9 cellular contexts compared by ENCODE assay signal in genomic region chr2:128734521-128735295, GRCh38.
DNase-seq lines count a peak whose midpoint lies in the region; ATAC-seq, FAIRE-seq and TF ChIP-seq lines count a peak whose summit lies in the region.
"Had no signal": no experiment of that assay in that cellular context is flagged by ENCODE, and none has a peak within 500 bp of the region (broad histone marks: within the 10 kb centered on the region; RNA-seq: fewer than 3 reads in every experiment).

No MANE protein-coding gene starts in this region.

- H3K36me3 ChIP-seq in KOPT-K1 (ENCODE audit: insufficient read depth, low read length): no peaks in the 10 kb centered on the region
- H3K36me3 ChIP-seq in H1 (ENCODE audit: control insufficient read depth in 2 of 4, insufficient read depth in 4 of 4, low read length in 3 of 4): no peaks in the 10 kb centered on the region

- POLR2A ChIA-PET in H1 (lab: Charles Lee; ENCODE audit: partially characterized antibody): no interaction called here

- H3K27ac ChIP-seq in KOPT-K1 (ENCODE audit: low read depth, low read length, poor library complexity, severe bottlenecking) (peak overlapping the region; percentile 99), H1 (ENCODE audit: low read depth, low read length) (no peak overlapping the region)
- H3K27ac ChIP-seq: C4-2B had no signal

- H3K9ac ChIP-seq in H1 (replicated peaks in 1 of 4; ENCODE audit: extremely low read depth in 1 of 4, low read depth in 3 of 4, low read length in 3 of 4): no peak overlapping the region

- no peaks in the 10 kb centered on the region for H3K79me2 ChIP-seq in H1 (ENCODE audit: control insufficient read depth in 1 of 2, insufficient read depth in 2 of 2, low read length in 2 of 2)

- no peak overlapping the region for H4K91ac ChIP-seq in H1 (replicated peaks; ENCODE audit: insufficient read length, low read length)

- no peak overlapping the region for H3K18ac ChIP-seq in H1 (ENCODE audit: extremely low read depth, low read length)

- H2BK20ac ChIP-seq in H1 (ENCODE audit: low read length): no peak overlapping the region

- H4K8ac ChIP-seq in H1 (ENCODE audit: extremely low read depth, insufficient read depth, low read length): no peak overlapping the region; the same call in 1 of the 2 replicates

- no peaks in the 10 kb centered on the region for H3K9me3 Mint-ChIP-seq in stimulated activated memory B cell treated with anti-CD40 and anti-IgM and Interleukin-4, amounts not matched to agents 10 μg/mL and 1 μg/mL and 100 μg/mL, for 72 hours

- TF ChIP-seq EP300 in H1 (IDR thresholded peaks at IDR 0.05; ENCODE audit: borderline replicate concordance in 1 of 2, low read depth in 2 of 2, low read length in 2 of 2): no peak

- 0 out of 2 replicates have a peak overlapping the region, but pooled peaks have one; percentile 61 for H2AK5ac ChIP-seq in H1 (ENCODE audit: low read depth, low read length)

- H2BK120ac ChIP-seq in H1 (replicated peaks; ENCODE audit: low read depth, low read length): no peak overlapping the region

- no peaks in the 10 kb centered on the region for H4K20me1 ChIP-seq in H1 (replicated peaks in 1 of 2; ENCODE audit: control insufficient read depth in 1 of 2, insufficient read depth in 2 of 2, low read length in 2 of 2)

- H2AFZ ChIP-seq in H1 (ENCODE audit: low read length): 0 out of 2 replicates have a peak overlapping the region, but pooled peaks have one; percentile 36

- no peak for TF ChIP-seq POLR2A in H1 (IDR thresholded peaks at IDR 0.05; ENCODE audit: control extremely low read depth in 1 of 2, low read depth in 2 of 2, low read length in 2 of 2)

- peak; percentile 23 to 34 for DNase-seq in activated T-cell treated with anti-CD3 and anti-CD28 coated beads, Interleukin-2, amount 50 U/mL, for 48 hours
- DNase-seq in activated T-cell treated with anti-CD3 and anti-CD28 coated beads for 4 hours (no peak), H1 (ENCODE audit: low read depth in 1 of 2, low spot score in 2 of 2) (peak in 1 of 2 experiments; percentile 67), SHP77 (lab: John Stamatoyannopoulos, UW) (no peak), OCI-M2 (lab: John Stamatoyannopoulos, UW; ENCODE audit: unreplicated experiment) (no peak), NCI-H510A treated with DMSO at 0.1 percent for 48 hours (lab: John Stamatoyannopoulos, UW) (no peak)

- 90% methylated on average over 37 of the region's 37 CpGs; no CpG with 5 or more reads in 1 of the 2 experiments for WGBS in H1 (ENCODE audit: extremely low coverage in 1 of 2, insufficient coverage in 1 of 2, insufficient read length in 1 of 2, insufficient replicate concordance in 2 of 2, low coverage in 1 of 2, low lambda C conversion rate in 2 of 2, missing lambda C conversion rate in 1 of 2), 2 experiments

- TF ChIP-seq CTCF in H1 (IDR thresholded peaks at IDR 0.05; ENCODE audit: control extremely low read depth in 1 of 3, insufficient read depth in 1 of 3, low read depth in 1 of 3, low read length in 3 of 3): peak; percentile 55 to 61 (median 60)

- H3K23ac ChIP-seq in H1 (ENCODE audit: insufficient read length): no peak overlapping the region

- peaks cover 21% of the 10 kb centered on the region for H3K4me1 Mint-ChIP-seq in stimulated activated memory B cell treated with anti-CD40 and anti-IgM and Interleukin-4, amounts not matched to agents 10 μg/mL and 1 μg/mL and 100 μg/mL, for 72 hours

- no peak overlapping the region for H3K4me2 ChIP-seq in H1 (ENCODE audit: insufficient read depth in 1 of 2, low read depth in 2 of 2, low read length in 2 of 2)

- TF ChIP-seq RAD21 in H1 (IDR thresholded peaks at IDR 0.05 in 1 of 2, conservative IDR thresholded peaks at IDR 0.05 in 1 of 2; ENCODE audit: low read depth in 2 of 2, low read length in 2 of 2): peak; percentile 68 to 79

- H3K56ac ChIP-seq in H1 (replicated peaks; ENCODE audit: insufficient read length, low read depth, low read length): no peak overlapping the region

- FAIRE-seq in H1 (lab: Jason Lieb, UNC): no peak

- H3K36me3 Mint-ChIP-seq in stimulated activated memory B cell treated with anti-CD40 and anti-IgM and Interleukin-4, amounts not matched to agents 10 μg/mL and 1 μg/mL and 100 μg/mL, for 72 hours: no peaks in the 10 kb centered on the region

- H3K9me3 ChIP-seq in KOPT-K1 (ENCODE audit: insufficient read depth, low read length, poor library complexity, severe bottlenecking) (no peaks in the 10 kb centered on the region), H1 (ENCODE audit: insufficient read depth in 2 of 2, low read depth in 1 of 2, low read length in 1 of 2) (no peaks in the 10 kb centered on the region)

- no peaks in the 10 kb centered on the region for H3K79me1 ChIP-seq in H1 (ENCODE audit: low read depth, low read length)

- H3K4me1 ChIP-seq in H1 (replicated peaks in 1 of 4; ENCODE audit: control insufficient read depth in 3 of 4, insufficient read depth in 4 of 4, low read length in 3 of 4): no peaks in the 10 kb centered on the region; a peak in 3 of 7 replicates

- H2BK15ac ChIP-seq in H1 (ENCODE audit: low read length): no peak overlapping the region; the same call in 1 of the 2 replicates

- CTCF ChIA-PET in H1 (lab: Charles Lee; ENCODE audit: partially characterized antibody): interaction anchor here (0.7 to 1.8 kb wide), 9 partner anchors 11 to 162 kb away, joined by 3 to 7 read pairs (median 3); no protein-coding TSS in a partner anchor

- H4K5ac ChIP-seq in H1 (ENCODE audit: insufficient read length, low read depth, low read length): no peak overlapping the region

- H3K14ac ChIP-seq in H1 (ENCODE audit: insufficient read length): no peak overlapping the region

- H2BK12ac ChIP-seq in H1 (ENCODE audit: low read depth, low read length): no peak overlapping the region

- peak; percentile 56 for ATAC-seq in stimulated activated memory B cell treated with anti-CD40 and anti-IgM and Interleukin-4, amounts not matched to agents 10 μg/mL and 1 μg/mL and 100 μg/mL, for 72 hours

- H3K27me3 ChIP-seq in H1 (replicated peaks in 1 of 4; ENCODE audit: control insufficient read depth in 3 of 4, extremely low read depth in 1 of 4, insufficient read depth in 3 of 4, low read length in 3 of 4): peaks cover 0 to 11% (median 9%) of the 10 kb centered on the region in 4 experiments; a peak in 6 of 7 replicates

- H3K27ac Mint-ChIP-seq in stimulated activated memory B cell treated with anti-CD40 and anti-IgM and Interleukin-4, amounts not matched to agents 10 μg/mL and 1 μg/mL and 100 μg/mL, for 72 hours: peak overlapping the region; percentile 23

- no peak overlapping the region for H3K4me3 ChIP-seq in H1 (ENCODE audit: extremely low read depth in 1 of 4, insufficient read depth in 2 of 4, low read depth in 3 of 4, low read length in 4 of 4)

- H3K23me2 ChIP-seq in H1 (ENCODE audit: low read depth, low read length): no peaks in the 10 kb centered on the region

- peak overlapping the region; percentile 31; the same call in 1 of the 2 replicates for H2BK5ac ChIP-seq in H1 (ENCODE audit: low read depth, low read length)

- peak overlapping the region; percentile 54 for H3K4me3 Mint-ChIP-seq in stimulated activated memory B cell treated with anti-CD40 and anti-IgM and Interleukin-4, amounts not matched to agents 10 μg/mL and 1 μg/mL and 100 μg/mL, for 72 hours

- no peak overlapping the region for H3K4ac ChIP-seq in H1 (replicated peaks; ENCODE audit: insufficient read length, low read depth, low read length)

- H3K27me3 Mint-ChIP-seq in stimulated activated memory B cell treated with anti-CD40 and anti-IgM and Interleukin-4, amounts not matched to agents 10 μg/mL and 1 μg/mL and 100 μg/mL, for 72 hours: peaks cover 14% of the 10 kb centered on the region

TF ChIP-seq in H1, 55 proteins besides CTCF, POLR2A, EP300 and RAD21:
- TF ChIP-seq KDM5A (IDR thresholded peaks at IDR 0.05; ENCODE audit: low read length) (no peak), KDM1A (IDR thresholded peaks at IDR 0.05; ENCODE audit: borderline replicate concordance, low read length) (no peak), CTBP2 (IDR thresholded peaks at IDR 0.05; ENCODE audit: borderline replicate concordance, insufficient read depth, insufficient read length, low read length) (no peak), TCF12 (IDR thresholded peaks at IDR 0.05; ENCODE audit: low read depth, low read length) (0 out of 2 replicates have a peak, but pooled peaks have one; percentile 7), GABPA (IDR thresholded peaks at IDR 0.05; ENCODE audit: borderline replicate concordance, insufficient read depth, low read length) (peak; percentile 37; the same call in 1 of the 2 replicates), EZH2 (IDR thresholded peaks at IDR 0.05; ENCODE audit: low read depth, low read length, severe bottlenecking) (no peak)

Comparison
In these comparisons a context has a peak if more than half of its experiments do, and no peak if none do; other contexts are left out.
1. DNase-seq: peak in activated T-cell treated with anti-CD3 and anti-CD28 coated beads, Interleukin-2, amount 50 U/mL, for 48 hours (2 of 2); none in activated T-cell treated with anti-CD3 and anti-CD28 coated beads for 4 hours (single experiment), SHP77 (0 of 2), OCI-M2 (single experiment) and NCI-H510A treated with DMSO at 0.1 percent for 48 hours (single experiment).